In genomic region chr13:111385182-111385857, GRCh38 we compare ENCODE assay signal across 20 cellular contexts.
A peak's percentile ranks its signal among the peaks of the same experiment; 100 is the strongest.
DNase-seq lines count a peak whose midpoint lies in the region; ATAC-seq and TF ChIP-seq lines count a peak whose summit lies in the region.
"Had no signal": no experiment of that assay in that cellular context is flagged by ENCODE, and none has a peak within 500 bp of the region (broad histone marks: within the 10 kb centered on the region; RNA-seq: fewer than 3 reads in every experiment).

No MANE protein-coding gene starts in this region.

- no peak overlapping the region for H3K27ac Mint-ChIP-seq in stimulated activated naive CD8-positive, alpha-beta T cell treated with anti-CD3 and anti-CD28 coated beads, Interleukin-15, Interleukin-2, amounts not matched to agents 100 ng/mL and 50 ng/mL, for 24 hours
- peak overlapping the region in 1 of 2 donors; percentile 74 for H3K27ac Mint-ChIP-seq in stimulated activated naive CD8-positive, alpha-beta T cell treated with anti-CD3 and anti-CD28 coated beads, Interleukin-15, amount 100 ng/mL, for 72 hours
- H3K27ac Mint-ChIP-seq in activated naive CD8-positive, alpha-beta T cell treated with anti-CD3 and anti-CD28 coated beads for 36 hours = no peak overlapping the region
- H3K27ac Mint-ChIP-seq: B cell had no signal

- H3K27me3 Mint-ChIP-seq in stimulated activated naive CD8-positive, alpha-beta T cell treated with anti-CD3 and anti-CD28 coated beads, Interleukin-15, Interleukin-2, amounts not matched to agents 100 ng/mL and 50 ng/mL, for 24 hours = no peaks in the 10 kb centered on the region
- H3K27me3 Mint-ChIP-seq in stimulated activated naive CD8-positive, alpha-beta T cell treated with anti-CD3 and anti-CD28 coated beads, Interleukin-15, amount 100 ng/mL, for 72 hours = no peaks in the 10 kb centered on the region
- no peaks in the 10 kb centered on the region for H3K27me3 Mint-ChIP-seq in activated naive CD8-positive, alpha-beta T cell treated with anti-CD3 and anti-CD28 coated beads for 36 hours

- H3K4me1 Mint-ChIP-seq in stimulated activated naive CD8-positive, alpha-beta T cell treated with anti-CD3 and anti-CD28 coated beads, Interleukin-15, Interleukin-2, amounts not matched to agents 100 ng/mL and 50 ng/mL, for 24 hours (ENCODE audit: low read depth) = peaks cover 32% of the 10 kb centered on the region
- H3K4me1 Mint-ChIP-seq in stimulated activated naive CD8-positive, alpha-beta T cell treated with anti-CD3 and anti-CD28 coated beads, Interleukin-15, amount 100 ng/mL, for 72 hours = peaks cover 44% of the 10 kb centered on the region
- H3K4me1 Mint-ChIP-seq in activated naive CD8-positive, alpha-beta T cell treated with anti-CD3 and anti-CD28 coated beads for 36 hours = peaks cover 20% of the 10 kb centered on the region
- H3K4me1 Mint-ChIP-seq: B cell had no signal

- TF ChIP-seq EP300 in transverse colon (IDR thresholded peaks at IDR 0.05; ENCODE audit: low read depth) = no peak

- no peak for DNase-seq in stimulated activated naive CD8-positive, alpha-beta T cell treated with anti-CD3 and anti-CD28 coated beads, Interleukin-15, amount 100 ng/mL, for 72 hours
- peak; percentile 84 for DNase-seq in NCI-H146 (lab: John Stamatoyannopoulos, UW)
- no peak for DNase-seq in activated naive CD8-positive, alpha-beta T cell treated with anti-CD3 and anti-CD28 coated beads for 36 hours
- peak; percentile 18 for DNase-seq in ureter (ENCODE audit: low spot score)
- no peak for DNase-seq in G401 (ENCODE audit: low spot score)
- DNase-seq in transverse colon = no peak
- no peak for DNase-seq in NCI-H526 treated with DMSO at 0.1 percent for 48 hours (lab: John Stamatoyannopoulos, UW)
- DNase-seq: gastrocnemius medialis; left ventricle myocardium inferior; NCI-H1092; NCI-H446; SHP77 treated with DMSO at 0.1 percent for 48 hours; stimulated activated CD4-positive, alpha-beta T cell treated with anti-CD3 and anti-CD28 coated beads, Interleukin-4, amount 100 ng/mL, for 4 hours had no signal

- TF ChIP-seq CTCF in transverse colon (IDR thresholded peaks at IDR 0.05) = no peak

- no peaks in the 10 kb centered on the region for H3K36me3 ChIP-seq in transverse colon
- H3K36me3 ChIP-seq: gastrocnemius medialis, left ventricle myocardium inferior, tibial artery had no signal

- intact Hi-C loops in transverse colon (cut with DNase I; ENCODE audit: low total_unique reads) = no loop called here

- WGBS in transverse colon (ENCODE audit: low coverage in 1 of 2), 2 donors = 75 to 76% methylated on average over 6 of the region's 6 CpGs

- no peak for TF ChIP-seq POLR2A in transverse colon (IDR thresholded peaks at IDR 0.05)

- H3K36me3 Mint-ChIP-seq in stimulated activated naive CD8-positive, alpha-beta T cell treated with anti-CD3 and anti-CD28 coated beads, Interleukin-15, Interleukin-2, amounts not matched to agents 100 ng/mL and 50 ng/mL, for 24 hours (ENCODE audit: low read depth) = no peaks in the 10 kb centered on the region
- no peaks in the 10 kb centered on the region for H3K36me3 Mint-ChIP-seq in activated naive CD8-positive, alpha-beta T cell treated with anti-CD3 and anti-CD28 coated beads for 36 hours

- peak overlapping the region; percentile 5 for H3K4me3 Mint-ChIP-seq in stimulated activated naive CD8-positive, alpha-beta T cell treated with anti-CD3 and anti-CD28 coated beads, Interleukin-15, Interleukin-2, amounts not matched to agents 100 ng/mL and 50 ng/mL, for 24 hours
- peak overlapping the region in 1 of 2 donors; percentile 34 for H3K4me3 Mint-ChIP-seq in stimulated activated naive CD8-positive, alpha-beta T cell treated with anti-CD3 and anti-CD28 coated beads, Interleukin-15, amount 100 ng/mL, for 72 hours
- peak overlapping the region; percentile 29 for H3K4me3 Mint-ChIP-seq in activated naive CD8-positive, alpha-beta T cell treated with anti-CD3 and anti-CD28 coated beads for 36 hours
- H3K4me3 Mint-ChIP-seq: B cell; IgD-negative memory B cell; T-helper 1 cell treated with Interleukin-12 subunit alpha and Interleukin-12 subunit beta and Interleukin-4 antibody, amounts not matched to agents 30 μg/mL and 1 μg/mL, for 36 hours had no signal

- peaks cover 3% of the 10 kb centered on the region for H3K9me3 Mint-ChIP-seq in stimulated activated naive CD8-positive, alpha-beta T cell treated with anti-CD3 and anti-CD28 coated beads, Interleukin-15, Interleukin-2, amounts not matched to agents 100 ng/mL and 50 ng/mL, for 24 hours
- peaks cover 3 to 4% of the 10 kb centered on the region in 2 donors for H3K9me3 Mint-ChIP-seq in stimulated activated naive CD8-positive, alpha-beta T cell treated with anti-CD3 and anti-CD28 coated beads, Interleukin-15, amount 100 ng/mL, for 72 hours
- no peaks in the 10 kb centered on the region for H3K9me3 Mint-ChIP-seq in activated naive CD8-positive, alpha-beta T cell treated with anti-CD3 and anti-CD28 coated beads for 36 hours
- H3K9me3 Mint-ChIP-seq: IgD-negative memory B cell had no signal

- no peaks in the 10 kb centered on the region for H3K27me3 ChIP-seq in transverse colon
- H3K27me3 ChIP-seq: gastrocnemius medialis had no signal

- no peaks in the 10 kb centered on the region for H3K4me1 ChIP-seq in transverse colon
- H3K4me1 ChIP-seq: gastrocnemius medialis, left ventricle myocardium inferior, tibial artery had no signal

- in situ Hi-C loops in G401 (cut with HindIII; ENCODE audit: low sequenced_read_pairs) (no loop called here), transverse colon (cut with MboI; ENCODE audit: low pct_ligation_motif_present in 1 of 4, low pct_unique_long_range_greater_than_20kb in 1 of 4, low sequenced_read_pairs in 3 of 4) (no loop called here)

- H3K9me3 ChIP-seq in transverse colon = no peaks in the 10 kb centered on the region
- H3K9me3 ChIP-seq: gastrocnemius medialis, tibial artery had no signal

- H3K27ac ChIP-seq in transverse colon = no peak overlapping the region
- H3K27ac ChIP-seq: coronary artery, epithelial cell of prostate, gastrocnemius medialis, left ventricle myocardium inferior, tibial artery had no signal

- no peak for ATAC-seq in stimulated activated naive CD8-positive, alpha-beta T cell treated with anti-CD3 and anti-CD28 coated beads, Interleukin-15, amount 100 ng/mL, for 72 hours
- ATAC-seq: gastrocnemius medialis had no signal

- H3K4me3 ChIP-seq in transverse colon = no peak overlapping the region
- H3K4me3 ChIP-seq: coronary artery, gastrocnemius medialis, left ventricle myocardium inferior, tibial artery had no signal

Comparison
In these comparisons a context has a peak if more than half of its experiments do, and no peak if none do; other contexts are left out.
1. DNase-seq: peak in NCI-H146 (single experiment) and ureter (single experiment); none in stimulated activated naive CD8-positive, alpha-beta T cell treated with anti-CD3 and anti-CD28 coated beads, Interleukin-15, amount 100 ng/mL, for 72 hours (0 of 2), activated naive CD8-positive, alpha-beta T cell treated with anti-CD3 and anti-CD28 coated beads for 36 hours (single experiment), G401 (single experiment), transverse colon (single experiment) and NCI-H526 treated with DMSO at 0.1 percent for 48 hours (single experiment).